In the genomic region with DNA sequence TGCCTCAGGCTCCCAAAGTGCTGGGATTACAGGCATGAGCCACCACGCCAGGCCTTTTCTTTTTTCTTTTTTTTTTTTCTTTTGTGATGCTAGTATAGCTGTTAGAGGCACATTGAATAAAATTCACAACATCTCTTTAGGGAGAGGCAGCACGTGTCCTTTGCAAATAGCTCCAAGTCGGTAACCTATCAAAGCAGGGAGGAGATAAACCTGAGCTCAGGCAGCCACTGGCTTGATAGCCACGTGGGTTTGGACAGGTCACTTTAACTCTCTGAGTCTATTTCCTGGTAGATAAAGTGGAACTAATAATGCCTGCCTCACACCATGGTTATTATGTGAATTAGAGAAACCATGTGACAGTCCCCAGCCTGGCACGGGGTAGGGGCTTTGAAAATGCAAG, we compare ENCODE assay signal across 17 cellular contexts. TPM values are rescaled to one million over a fixed set of nuclear protein-coding genes. Genes with fewer than 3 reads are reported as not detected.
DNase-seq lines count a peak whose midpoint lies in the region; ATAC-seq and TF ChIP-seq lines count a peak whose summit lies in the region.
"Had no signal": no experiment of that assay in that cellular context is flagged by ENCODE, and none has a peak within 500 bp of the region (broad histone marks: within the 10 kb centered on the region; RNA-seq: fewer than 3 reads in every experiment).

No MANE protein-coding gene starts in this region.

- peak overlapping the region; percentile 65 for H2AFZ ChIP-seq in Loucy (ENCODE audit: low read length)

- ATAC-seq in left ventricle myocardium superior, result no peak

- TF ChIP-seq CTCF in Loucy (conservative IDR thresholded peaks at IDR 0.05; ENCODE audit: low read length) (no peak), spleen (IDR thresholded peaks at IDR 0.05 in 8 of 11, conservative IDR thresholded peaks at IDR 0.05 in 3 of 11) (no peak)

- H3K4me2 ChIP-seq in Loucy (ENCODE audit: low read depth, low read length, poor library complexity, severe bottlenecking), result peak overlapping the region; percentile 60

- H3K9me3 ChIP-seq in Loucy (ENCODE audit: insufficient read depth, low read depth, low read length) (no peaks in the 10 kb centered on the region), spleen (no peaks in the 10 kb centered on the region)

- H4K20me1 ChIP-seq in Loucy (ENCODE audit: insufficient read depth, low read length, poor library complexity, severe bottlenecking), result no peaks in the 10 kb centered on the region

- no peaks in the 10 kb centered on the region for H3K9me2 ChIP-seq in Loucy (replicated peaks; ENCODE audit: low read depth, low read length)

- intact Hi-C loops in spleen (cut with DNase I; ENCODE audit: low total_unique reads), result no loop called here
- intact Hi-C loops in left ventricle myocardium superior (cut with micrococcal nuclease), result no loop called here

- H3K36me3 ChIP-seq in Loucy (ENCODE audit: insufficient read depth, low read length) (no peaks in the 10 kb centered on the region), spleen (no peaks in the 10 kb centered on the region)

- H3K27me3 ChIP-seq in Loucy (ENCODE audit: insufficient read depth, low read length, poor library complexity, severe bottlenecking) (no peaks in the 10 kb centered on the region), spleen (replicated peaks in 1 of 7) (peaks cover 0 to 86% (median 9%) of the 10 kb centered on the region in 7 donors)

- peak overlapping the region; percentile 2 for H3K9ac ChIP-seq in Loucy (ENCODE audit: low read depth, low read length, poor library complexity, severe bottlenecking)

- H3K4me3 ChIP-seq in Loucy (ENCODE audit: low read length, poor library complexity, severe bottlenecking), result no peak overlapping the region
- H3K4me3 ChIP-seq in spleen, result no peak overlapping the region

- 57 to 70% (median 61%) methylated on average over 4 to 5 of the region's 5 CpGs for WGBS in spleen, 5 donors

- H3K4me1 ChIP-seq in Loucy (ENCODE audit: insufficient read depth, low read length, poor library complexity, severe bottlenecking) (peaks cover 19% of the 10 kb centered on the region), spleen (peaks cover 0 to 10% (median 4%) of the 10 kb centered on the region in 6 donors)

- TF ChIP-seq POLR2A in spleen (IDR thresholded peaks at IDR 0.05), result no peak

- no peak overlapping the region for H3K27ac ChIP-seq in spleen
- H3K27ac ChIP-seq: 22Rv1 had no signal

- H3F3A ChIP-seq in Loucy (ENCODE audit: low read depth), result no peaks in the 10 kb centered on the region

- DNase-seq in DMS153 (lab: John Stamatoyannopoulos, UW), result peak; percentile 65
- DNase-seq in DMS153 treated with DMSO at 0.1 percent for 48 hours (lab: John Stamatoyannopoulos, UW; ENCODE audit: unreplicated experiment), result no peak
- DNase-seq in iPS-NIHi7 (ENCODE audit: extremely low spot score), result peak; percentile 53
- peak; percentile 21 for DNase-seq in spleen
- no peak for DNase-seq in NCI-H1105 treated with DMSO at 0.1 percent for 48 hours (lab: John Stamatoyannopoulos, UW)
- no peak for DNase-seq in NCI-H510A treated with DMSO at 0.1 percent for 48 hours (lab: John Stamatoyannopoulos, UW)
- DNase-seq in left ventricle myocardium superior, result no peak
- DNase-seq: C1 segment of cervical spinal cord, DND-41, GF-D8, GOT3, MV-4-11, NCI-H1436, NCI-H524, SHP77 treated with DMSO at 0.1 percent for 48 hours had no signal

- H3K79me2 ChIP-seq in Loucy (ENCODE audit: insufficient read depth, low read length), result no peaks in the 10 kb centered on the region

RNA-seq across cellular contexts. Expression of a gene that starts 43.1 kb away (rescaled TPM):
- total RNA-seq in spleen (100 to 1,000 TPM in 2 of 7 donors, 10 to 100 TPM in 5; 79.1 to 119 (median 87.4) TPM), left ventricle myocardium superior (142 TPM)
- 10 to 100 TPM; 46.1 to 59.4 (median 57.6) TPM for polyA plus RNA-seq in spleen

Comparison
In these comparisons a context has a peak if more than half of its experiments do, and no peak if none do; other contexts are left out.
1. DNase-seq: peak in DMS153 (single experiment), iPS-NIHi7 (single experiment) and spleen (single experiment); none in DMS153 treated with DMSO at 0.1 percent for 48 hours (single experiment), NCI-H1105 treated with DMSO at 0.1 percent for 48 hours (single experiment), NCI-H510A treated with DMSO at 0.1 percent for 48 hours (single experiment) and left ventricle myocardium superior (single experiment).